ENCODE assay signal across 33 cellular contexts in genomic region chr1:201140941-201141260, GRCh38. TPM values are rescaled to one million over a fixed set of nuclear protein-coding genes. Genes with fewer than 3 reads are reported as not detected.
"Had no signal": no experiment of that assay in that cellular context is flagged by ENCODE, and none has a peak within 500 bp of the region (broad histone marks: within the 10 kb centered on the region; RNA-seq: fewer than 3 reads in every experiment).

No MANE protein-coding gene starts in this region.

- DNase-seq: activated CD4-positive, alpha-beta T cell treated with anti-CD3 and anti-CD28 coated beads for 4 hours; activated CD4-positive, alpha-beta T cell treated with anti-CD3 and anti-CD28 coated beads, Interleukin-2, amount 50 U/mL, for 4 hours; activated gamma-delta T cell treated with Interleukin-2 at 50 U/mL for 16 hours; activated naive CD8-positive, alpha-beta T cell treated with anti-CD3 and anti-CD28 coated beads for 36 hours; activated T-cell treated with anti-CD3 and anti-CD28 coated beads for 4 hours; adrenal gland; body of pancreas; cortex of kidney; effector memory CD8-positive, alpha-beta T cell; foreskin fibroblast; head of caudate nucleus; midbrain; naive thymus-derived CD4-positive, alpha-beta T cell; right lobe of liver; stimulated activated CD4-positive, alpha-beta T cell treated with anti-CD3 and anti-CD28 coated beads, Interleukin-12 subunit alpha, Interleukin-12 subunit beta, amount 100 ng/mL, for 4 hours; stimulated activated CD4-positive, alpha-beta T cell treated with anti-CD3 and anti-CD28 coated beads, Interleukin-4, amount 100 ng/mL, for 24 hours; stomach; T-cell; thyroid gland; upper lobe of left lung had no signal

- ATAC-seq: body of pancreas; effector memory CD8-positive, alpha-beta T cell; esophagus mucosa; naive thymus-derived CD4-positive, alpha-beta T cell; right lobe of liver; stimulated activated memory B cell treated with anti-CD40 and anti-IgM and Interleukin-4, amounts not matched to agents 10 μg/mL and 1 μg/mL and 100 μg/mL, for 72 hours; T-cell had no signal

- H3K4me3 ChIP-seq: adrenal gland, body of pancreas, right lobe of liver, stomach, thyroid gland, upper lobe of left lung, vagina had no signal

- H3K36me3 Mint-ChIP-seq: activated naive CD8-positive, alpha-beta T cell treated with anti-CD3 and anti-CD28 coated beads for 36 hours had no signal

- H3K27ac Mint-ChIP-seq: activated naive CD8-positive, alpha-beta T cell treated with anti-CD3 and anti-CD28 coated beads for 36 hours; activated T-helper 1 cell treated with anti-CD3 and anti-CD28 coated beads, Interleukin-12 subunit alpha, Interleukin-12 subunit beta, Interleukin-2, Interleukin-4 antibody, amounts not matched to agents 30 ng/mL and 10 ng/mL and 1 ng/mL, durations not matched to agents 14 hours and 24 hours and 36 hours; progenitor cell of endocrine pancreas; stimulated activated memory B cell treated with anti-CD40 and anti-IgM and Interleukin-4, amounts not matched to agents 10 μg/mL and 1 μg/mL and 100 μg/mL, for 72 hours; T-cell had no signal

- H3K4me3 Mint-ChIP-seq: activated naive CD8-positive, alpha-beta T cell treated with anti-CD3 and anti-CD28 coated beads for 36 hours; activated T-helper 1 cell treated with anti-CD3 and anti-CD28 coated beads, Interleukin-12 subunit alpha, Interleukin-12 subunit beta, Interleukin-2, Interleukin-4 antibody, amounts not matched to agents 30 ng/mL and 10 ng/mL and 1 ng/mL, durations not matched to agents 14 hours and 24 hours and 36 hours; effector memory CD8-positive, alpha-beta T cell; naive thymus-derived CD4-positive, alpha-beta T cell; stimulated activated memory B cell treated with anti-CD40 and anti-IgM and Interleukin-4, amounts not matched to agents 10 μg/mL and 1 μg/mL and 100 μg/mL, for 72 hours; T-cell had no signal

- H3K27me3 Mint-ChIP-seq: activated naive CD8-positive, alpha-beta T cell treated with anti-CD3 and anti-CD28 coated beads for 36 hours; effector memory CD8-positive, alpha-beta T cell; naive thymus-derived CD4-positive, alpha-beta T cell; progenitor cell of endocrine pancreas; stimulated activated memory B cell treated with anti-CD40 and anti-IgM and Interleukin-4, amounts not matched to agents 10 μg/mL and 1 μg/mL and 100 μg/mL, for 72 hours; T-cell had no signal

- H3K9me3 ChIP-seq: adrenal gland, body of pancreas, right lobe of liver, stomach, thyroid gland, upper lobe of left lung, vagina had no signal

- H3K4me1 Mint-ChIP-seq: activated naive CD8-positive, alpha-beta T cell treated with anti-CD3 and anti-CD28 coated beads for 36 hours; naive thymus-derived CD4-positive, alpha-beta T cell; stimulated activated memory B cell treated with anti-CD40 and anti-IgM and Interleukin-4, amounts not matched to agents 10 μg/mL and 1 μg/mL and 100 μg/mL, for 72 hours; T-cell had no signal

- H3K9me3 Mint-ChIP-seq: activated naive CD8-positive, alpha-beta T cell treated with anti-CD3 and anti-CD28 coated beads for 36 hours; activated T-helper 1 cell treated with anti-CD3 and anti-CD28 coated beads, Interleukin-12 subunit alpha, Interleukin-12 subunit beta, Interleukin-2, Interleukin-4 antibody, amounts not matched to agents 30 ng/mL and 10 ng/mL and 1 ng/mL, durations not matched to agents 14 hours and 24 hours and 36 hours; effector memory CD8-positive, alpha-beta T cell; naive thymus-derived CD4-positive, alpha-beta T cell; stimulated activated memory B cell treated with anti-CD40 and anti-IgM and Interleukin-4, amounts not matched to agents 10 μg/mL and 1 μg/mL and 100 μg/mL, for 72 hours; T-cell had no signal

- H3K27me3 ChIP-seq: adrenal gland, body of pancreas, right lobe of liver, stomach, thyroid gland, upper lobe of left lung, vagina had no signal

RNA-seq across cellular contexts. Expression of gene ASCL5, which starts 13.9 kb away (rescaled TPM):
- total RNA-seq: activated T-helper 1 cell treated with anti-CD3 and anti-CD28 coated beads, Interleukin-12 subunit alpha, Interleukin-12 subunit beta, Interleukin-2, Interleukin-4 antibody, amounts not matched to agents 30 ng/mL and 10 ng/mL and 1 ng/mL, durations not matched to agents 14 hours and 24 hours and 36 hours; adrenal gland; aorta; cerebellum; esophagus mucosa; kidney epithelial cell; lower leg skin; osteoblast; renal cortical epithelial cell; right lobe of liver; skeletal muscle tissue; T-helper 2 cell treated with Interferon-gamma antibody and Interleukin-4, amounts not matched to agents 100 ng/mL and 5 ng/mL, for 36 hours; thyroid gland; upper lobe of left lung; vagina had no signal

RNA-seq across cellular contexts. Expression of gene CACNA1S, which starts 28.7 kb away (rescaled TPM):
- total RNA-seq: activated naive CD8-positive, alpha-beta T cell treated with anti-CD3 and anti-CD28 coated beads for 36 hours; activated T-helper 1 cell treated with anti-CD3 and anti-CD28 coated beads, Interleukin-12 subunit alpha, Interleukin-12 subunit beta, Interleukin-2, Interleukin-4 antibody, amounts not matched to agents 30 ng/mL and 10 ng/mL and 1 ng/mL, durations not matched to agents 14 hours and 24 hours and 36 hours; aorta; esophagus mucosa; kidney epithelial cell; naive thymus-derived CD4-positive, alpha-beta T cell; osteoblast; renal cortical epithelial cell; T-cell; T-helper 2 cell treated with Interferon-gamma antibody and Interleukin-4, amounts not matched to agents 100 ng/mL and 5 ng/mL, for 36 hours; thyroid gland; vagina had no signal

RNA-seq across cellular contexts. Expression of gene IGFN1, which starts 49.7 kb away (rescaled TPM):
- total RNA-seq: activated naive CD8-positive, alpha-beta T cell treated with anti-CD3 and anti-CD28 coated beads for 36 hours; activated T-helper 1 cell treated with anti-CD3 and anti-CD28 coated beads, Interleukin-12 subunit alpha, Interleukin-12 subunit beta, Interleukin-2, Interleukin-4 antibody, amounts not matched to agents 30 ng/mL and 10 ng/mL and 1 ng/mL, durations not matched to agents 14 hours and 24 hours and 36 hours; naive thymus-derived CD4-positive, alpha-beta T cell; T-cell; T-helper 2 cell treated with Interferon-gamma antibody and Interleukin-4, amounts not matched to agents 100 ng/mL and 5 ng/mL, for 36 hours; vagina had no signal
